In the genomic region with DNA sequence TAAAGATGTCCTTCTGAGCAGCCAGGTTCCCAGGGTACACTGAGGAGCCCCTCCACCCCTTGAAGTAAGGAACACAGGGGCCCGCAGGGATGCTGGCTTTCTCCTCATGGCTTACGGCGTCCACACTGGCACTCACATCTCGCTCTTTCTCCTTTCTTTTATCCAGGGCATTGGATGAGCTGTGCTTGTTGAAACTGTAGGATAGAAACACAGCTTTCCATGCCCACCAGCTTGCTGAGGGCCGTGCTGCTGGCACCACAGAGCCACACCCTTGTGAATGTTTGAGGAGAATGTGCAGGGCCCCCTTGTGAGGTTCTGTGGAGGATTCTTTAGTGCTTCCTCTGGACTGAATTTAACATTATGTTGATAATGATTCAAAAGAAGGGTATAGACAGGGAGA, we compare ENCODE assay signal across 24 cellular contexts. TPM values are rescaled to one million over a fixed set of nuclear protein-coding genes. Genes with fewer than 3 reads are reported as not detected.
DNase-seq lines count a peak whose midpoint lies in the region; TF ChIP-seq lines count a peak whose summit lies in the region.
"Had no signal": no experiment of that assay in that cellular context is flagged by ENCODE, and none has a peak within 500 bp of the region (broad histone marks: within the 10 kb centered on the region; RNA-seq: fewer than 3 reads in every experiment).

No MANE protein-coding gene starts in this region.

- no peak overlapping the region for H2AFZ ChIP-seq in osteoblast (ENCODE audit: low read length)

- H3K27ac Mint-ChIP-seq in activated T-helper 1 cell treated with anti-CD3 and anti-CD28 coated beads, Interleukin-12 subunit alpha, Interleukin-12 subunit beta, Interleukin-2, Interleukin-4 antibody, amounts not matched to agents 30 ng/mL and 10 ng/mL and 1 ng/mL, durations not matched to agents 14 hours and 24 hours and 36 hours = no peak overlapping the region
- H3K27ac Mint-ChIP-seq: CD14-positive monocyte; CD4-positive, alpha-beta memory T cell; CD4-positive, CD25-positive, alpha-beta regulatory T cell; CD8-positive, alpha-beta memory T cell had no signal

- no peak overlapping the region for H3K4me3 Mint-ChIP-seq in activated T-helper 1 cell treated with anti-CD3 and anti-CD28 coated beads, Interleukin-12 subunit alpha, Interleukin-12 subunit beta, Interleukin-2, Interleukin-4 antibody, amounts not matched to agents 30 ng/mL and 10 ng/mL and 1 ng/mL, durations not matched to agents 14 hours and 24 hours and 36 hours
- H3K4me3 Mint-ChIP-seq: CD4-positive, alpha-beta memory T cell; CD4-positive, CD25-positive, alpha-beta regulatory T cell; CD8-positive, alpha-beta memory T cell had no signal

- no peak for TF ChIP-seq POLR2A in thyroid gland (IDR thresholded peaks at IDR 0.05)

- H3K27ac ChIP-seq in VCaP (peak overlapping the region; percentile 100; the same call in 1 of the 2 replicates), osteoblast (ENCODE audit: low read depth, low read length) (no peak overlapping the region), thyroid gland (peak overlapping the region; percentile 77 to 85 (median 78))
- H3K27ac ChIP-seq: BLaER1 had no signal

- no peaks in the 10 kb centered on the region for H3K27me3 ChIP-seq in osteoblast (ENCODE audit: insufficient read depth, low read length)
- no peaks in the 10 kb centered on the region for H3K27me3 ChIP-seq in thyroid gland
- H3K27me3 ChIP-seq: BE2C, BLaER1 had no signal

- no peak overlapping the region for H3K4me3 ChIP-seq in osteoblast (ENCODE audit: insufficient read depth, low read length)
- no peak overlapping the region for H3K4me3 ChIP-seq in thyroid gland (replicated peaks in 1 of 3)
- H3K4me3 ChIP-seq: BLaER1, GM12878 had no signal

- no peaks in the 10 kb centered on the region for H3K9me3 Mint-ChIP-seq in activated T-helper 1 cell treated with anti-CD3 and anti-CD28 coated beads, Interleukin-12 subunit alpha, Interleukin-12 subunit beta, Interleukin-2, Interleukin-4 antibody, amounts not matched to agents 30 ng/mL and 10 ng/mL and 1 ng/mL, durations not matched to agents 14 hours and 24 hours and 36 hours

- H3K36me3 ChIP-seq in osteoblast (ENCODE audit: insufficient read depth, low read length) (no peaks in the 10 kb centered on the region), thyroid gland (no peaks in the 10 kb centered on the region)
- H3K36me3 ChIP-seq: BE2C, BLaER1 had no signal

- peaks cover 25% of the 10 kb centered on the region for H3K27me3 Mint-ChIP-seq in activated T-helper 1 cell treated with anti-CD3 and anti-CD28 coated beads, Interleukin-12 subunit alpha, Interleukin-12 subunit beta, Interleukin-2, Interleukin-4 antibody, amounts not matched to agents 30 ng/mL and 10 ng/mL and 1 ng/mL, durations not matched to agents 14 hours and 24 hours and 36 hours (ENCODE audit: insufficient read depth)

- no peaks in the 10 kb centered on the region for H3K36me3 Mint-ChIP-seq in activated T-helper 1 cell treated with anti-CD3 and anti-CD28 coated beads, Interleukin-12 subunit alpha, Interleukin-12 subunit beta, Interleukin-2, Interleukin-4 antibody, amounts not matched to agents 30 ng/mL and 10 ng/mL and 1 ng/mL, durations not matched to agents 14 hours and 24 hours and 36 hours (ENCODE audit: low read depth)
- H3K36me3 Mint-ChIP-seq: CD14-positive monocyte; CD4-positive, alpha-beta memory T cell; CD4-positive, CD25-positive, alpha-beta regulatory T cell; CD8-positive, alpha-beta memory T cell had no signal

- no peak for TF ChIP-seq CTCF in VCaP (conservative IDR thresholded peaks at IDR 0.05)
- no peak for TF ChIP-seq CTCF in osteoblast (IDR thresholded peaks at IDR 0.05; ENCODE audit: extremely low read depth, low read depth, low read length)
- no peak for TF ChIP-seq CTCF in thyroid gland (IDR thresholded peaks at IDR 0.05)

- H3K79me2 ChIP-seq in osteoblast (ENCODE audit: insufficient read depth, low read length) = no peaks in the 10 kb centered on the region

- peak; percentile 52 for DNase-seq in osteoblast (ENCODE audit: insufficient read length, low spot score, missing footprints)
- no peak for DNase-seq in thyroid gland
- DNase-seq in iPS-NIHi7 (ENCODE audit: extremely low spot score) = no peak
- no peak for DNase-seq in activated T-helper 1 cell treated with anti-CD3 and anti-CD28 coated beads, Interleukin-12 subunit alpha, Interleukin-12 subunit beta, Interleukin-2, Interleukin-4 antibody, amounts not matched to agents 30 ng/mL and 10 ng/mL and 1 ng/mL, durations not matched to agents 14 hours and 24 hours and 36 hours (ENCODE audit: low spot score)
- DNase-seq: 8988T; ACHN; BE2C; C1 segment of cervical spinal cord; CD4-positive, alpha-beta memory T cell; CD4-positive, CD25-positive, alpha-beta regulatory T cell; CD8-positive, alpha-beta memory T cell; COR-L47; DMS 273 treated with DMSO at 0.1 percent for 48 hours; DMS153; DMS53; DMS79; DND-41; EL; GDM1 had no signal

- H3K9me3 ChIP-seq in osteoblast (ENCODE audit: low read depth, low read length) (no peaks in the 10 kb centered on the region), thyroid gland (no peaks in the 10 kb centered on the region)
- H3K9me3 ChIP-seq: BE2C, BLaER1 had no signal

- H3K4me2 ChIP-seq in osteoblast (ENCODE audit: insufficient read depth, low read length) = no peak overlapping the region
- H3K4me2 ChIP-seq: BLaER1 had no signal

- no peaks in the 10 kb centered on the region for H4K20me1 ChIP-seq in osteoblast (ENCODE audit: insufficient read depth, low read length)
- H4K20me1 ChIP-seq: BLaER1 had no signal

- 80 to 82% methylated on average over 5 of the region's 5 CpGs for WGBS in thyroid gland, 2 donors

- H3K4me1 Mint-ChIP-seq in activated T-helper 1 cell treated with anti-CD3 and anti-CD28 coated beads, Interleukin-12 subunit alpha, Interleukin-12 subunit beta, Interleukin-2, Interleukin-4 antibody, amounts not matched to agents 30 ng/mL and 10 ng/mL and 1 ng/mL, durations not matched to agents 14 hours and 24 hours and 36 hours (ENCODE audit: low read depth) = no peaks in the 10 kb centered on the region
- H3K4me1 Mint-ChIP-seq: CD14-positive monocyte; CD4-positive, alpha-beta memory T cell; CD4-positive, CD25-positive, alpha-beta regulatory T cell; CD8-positive, alpha-beta memory T cell had no signal

- H3K4me1 ChIP-seq in osteoblast (ENCODE audit: insufficient read depth, low read length) (no peaks in the 10 kb centered on the region), thyroid gland (peaks cover 23 to 33% of the 10 kb centered on the region in 2 donors)
- H3K4me1 ChIP-seq: BE2C had no signal

- intact Hi-C loops in thyroid gland (cut with DNase I) = no loop called here
- intact Hi-C loops in activated T-helper 1 cell treated with anti-CD3 and anti-CD28 coated beads, Interleukin-12 subunit alpha, Interleukin-12 subunit beta, Interleukin-2, Interleukin-4 antibody, amounts not matched to agents 30 ng/mL and 10 ng/mL and 1 ng/mL, durations not matched to agents 14 hours and 24 hours and 36 hours (cut with micrococcal nuclease) = no loop called here

RNA-seq across cellular contexts. Expression of gene B3GAT1, which starts 51.7 kb away (rescaled TPM):
- not detected in 2 replicates for total RNA-seq in osteoblast
- total RNA-seq in thyroid gland = 1 to 10 TPM; 4.0 to 6.7 (median 5.7) TPM
- total RNA-seq in activated T-helper 1 cell treated with anti-CD3 and anti-CD28 coated beads, Interleukin-12 subunit alpha, Interleukin-12 subunit beta, Interleukin-2, Interleukin-4 antibody, amounts not matched to agents 30 ng/mL and 10 ng/mL and 1 ng/mL, durations not matched to agents 14 hours and 24 hours and 36 hours = 0.13 and 0.39 TPM in 2 replicates
- total RNA-seq: G401 had no signal
